In genomic region chr3:71718069-71718468, GRCh38 we compare ENCODE assay signal across 20 cellular contexts. TPM values are rescaled to one million over a fixed set of nuclear protein-coding genes. Genes with fewer than 3 reads are reported as not detected.
DNase-seq lines count a peak whose midpoint lies in the region; ATAC-seq and TF ChIP-seq lines count a peak whose summit lies in the region.
"Had no signal": no experiment of that assay in that cellular context is flagged by ENCODE, and none has a peak within 500 bp of the region (broad histone marks: within the 10 kb centered on the region; RNA-seq: fewer than 3 reads in every experiment).

No MANE protein-coding gene starts in this region.

- no peaks in the 10 kb centered on the region for H3K9me3 ChIP-seq in CD8-positive, alpha-beta T cell (ENCODE audit: low read length)
- H3K9me3 ChIP-seq in mucosa of descending colon (no peaks in the 10 kb centered on the region), SJCRH30 (replicated peaks) (no peaks in the 10 kb centered on the region)
- H3K9me3 ChIP-seq: BE2C, MG63 had no signal

- peak; percentile 35 for DNase-seq in activated CD4-positive, alpha-beta T cell treated with anti-CD3 and anti-CD28 coated beads, Interleukin-2, amount 10 ng/mL, durations not matched to agents 7 days and 5 days
- no peak for DNase-seq in activated CD4-positive, alpha-beta T cell treated with anti-CD3 and anti-CD28 coated beads, Interleukin-2, amount 50 U/mL, for 48 hours
- DNase-seq in CD8-positive, alpha-beta T cell = peak in 3 of 7 experiments; percentile 35 to 56 (median 43)
- peak; percentile 58 for DNase-seq in activated CD4-positive, alpha-beta memory T cell treated with anti-CD3 and anti-CD28 coated beads, Interleukin-2, amount 10 ng/mL, durations not matched to agents 7 days and 5 days
- DNase-seq in mucosa of descending colon (peak in 1 of 3 donors; percentile 46), SJCRH30 (no peak), NCI-H1694 (lab: John Stamatoyannopoulos, UW) (no peak)
- no peak for DNase-seq in stimulated activated CD4-positive, alpha-beta T cell treated with anti-CD3 and anti-CD28 coated beads, Interleukin-15, amount 100 ng/mL, for 24 hours
- DNase-seq: activated CD4-positive, alpha-beta T cell treated with anti-CD3 and anti-CD28 coated beads for 48 hours; activated T-cell treated with anti-CD3 and anti-CD28 coated beads for 4 hours; amniotic stem cell; BE2C; glutamatergic neuron; MG63; NCI-H1436; NK-92 treated with Interleukin-12 subunit alpha and Interleukin-12 subunit beta, amount 100 ng/mL, for 24 hours; stimulated activated CD4-positive, alpha-beta T cell treated with anti-CD3 and anti-CD28 coated beads, Interleukin-4, amount 100 ng/mL, for 24 hours; T1000 had no signal

- H3K36me3 Mint-ChIP-seq in activated CD4-positive, alpha-beta T cell treated with anti-CD3 and anti-CD28 coated beads, Interleukin-2, amount 10 ng/mL, durations not matched to agents 7 days and 5 days (ENCODE audit: low read depth) = peaks cover 59% of the 10 kb centered on the region
- H3K36me3 Mint-ChIP-seq in CD8-positive, alpha-beta T cell = peaks cover 20% of the 10 kb centered on the region
- H3K36me3 Mint-ChIP-seq in activated CD4-positive, alpha-beta memory T cell treated with anti-CD3 and anti-CD28 coated beads, Interleukin-2, amount 10 ng/mL, durations not matched to agents 7 days and 5 days (ENCODE audit: low read depth) = peaks cover 47% of the 10 kb centered on the region

- H3K4me1 Mint-ChIP-seq in activated CD4-positive, alpha-beta T cell treated with anti-CD3 and anti-CD28 coated beads, Interleukin-2, amount 10 ng/mL, durations not matched to agents 7 days and 5 days = peaks cover 80% of the 10 kb centered on the region
- H3K4me1 Mint-ChIP-seq in CD8-positive, alpha-beta T cell (ENCODE audit: low read depth) = peaks cover 92% of the 10 kb centered on the region
- H3K4me1 Mint-ChIP-seq in activated CD4-positive, alpha-beta memory T cell treated with anti-CD3 and anti-CD28 coated beads, Interleukin-2, amount 10 ng/mL, durations not matched to agents 7 days and 5 days = peaks cover 73% of the 10 kb centered on the region

- H3K4me3 Mint-ChIP-seq in activated CD4-positive, alpha-beta T cell treated with anti-CD3 and anti-CD28 coated beads, Interleukin-2, amount 10 ng/mL, durations not matched to agents 7 days and 5 days = peak overlapping the region; percentile 7
- H3K4me3 Mint-ChIP-seq in CD8-positive, alpha-beta T cell = peak overlapping the region; percentile 38
- peak overlapping the region; percentile 1 for H3K4me3 Mint-ChIP-seq in activated CD4-positive, alpha-beta memory T cell treated with anti-CD3 and anti-CD28 coated beads, Interleukin-2, amount 10 ng/mL, durations not matched to agents 7 days and 5 days
- H3K4me3 Mint-ChIP-seq: type B pancreatic cell had no signal

- no peaks in the 10 kb centered on the region for H3K27me3 Mint-ChIP-seq in activated CD4-positive, alpha-beta T cell treated with anti-CD3 and anti-CD28 coated beads, Interleukin-2, amount 10 ng/mL, durations not matched to agents 7 days and 5 days
- H3K27me3 Mint-ChIP-seq in CD8-positive, alpha-beta T cell (ENCODE audit: low read depth) = no peaks in the 10 kb centered on the region
- no peaks in the 10 kb centered on the region for H3K27me3 Mint-ChIP-seq in activated CD4-positive, alpha-beta memory T cell treated with anti-CD3 and anti-CD28 coated beads, Interleukin-2, amount 10 ng/mL, durations not matched to agents 7 days and 5 days

- POLR2A ChIA-PET in activated CD4-positive, alpha-beta T cell treated with anti-CD3 and anti-CD28 coated beads, Interleukin-2, amount 10 ng/mL, durations not matched to agents 7 days and 5 days (lab: Charles Lee) = no interaction called here
- POLR2A ChIA-PET in CD8-positive, alpha-beta T cell (lab: Charles Lee) = interaction anchor here (1.8 kb wide), 1 partner anchor 10 kb away, joined by 5 read pairs; no protein-coding TSS in a partner anchor
- POLR2A ChIA-PET in activated CD4-positive, alpha-beta memory T cell treated with anti-CD3 and anti-CD28 coated beads, Interleukin-2, amount 10 ng/mL, durations not matched to agents 7 days and 5 days (lab: Charles Lee) = no interaction called here

- H3K36me3 ChIP-seq in CD8-positive, alpha-beta T cell (ENCODE audit: insufficient read depth, low read length) = peaks cover 5% of the 10 kb centered on the region
- H3K36me3 ChIP-seq in mucosa of descending colon (ENCODE audit: low read depth) (no peaks in the 10 kb centered on the region), SJCRH30 (no peaks in the 10 kb centered on the region)
- H3K36me3 ChIP-seq: BE2C, MG63 had no signal

- TF ChIP-seq CTCF in CD8-positive, alpha-beta T cell (IDR thresholded peaks at IDR 0.05) = no peak
- TF ChIP-seq CTCF in mucosa of descending colon (IDR thresholded peaks at IDR 0.05) = no peak

- H3K4me3 ChIP-seq in CD8-positive, alpha-beta T cell (ENCODE audit: low read depth, low read length) = no peak overlapping the region
- H3K4me3 ChIP-seq in mucosa of descending colon (no peak overlapping the region), SJCRH30 (no peak overlapping the region)
- H3K4me3 ChIP-seq: MG63 had no signal

- peak; percentile 32 for ATAC-seq in CD8-positive, alpha-beta T cell
- peak; percentile 33 for ATAC-seq in mucosa of descending colon

- H3K9me3 Mint-ChIP-seq in activated CD4-positive, alpha-beta T cell treated with anti-CD3 and anti-CD28 coated beads, Interleukin-2, amount 10 ng/mL, durations not matched to agents 7 days and 5 days = no peaks in the 10 kb centered on the region
- no peaks in the 10 kb centered on the region for H3K9me3 Mint-ChIP-seq in CD8-positive, alpha-beta T cell
- H3K9me3 Mint-ChIP-seq in activated CD4-positive, alpha-beta memory T cell treated with anti-CD3 and anti-CD28 coated beads, Interleukin-2, amount 10 ng/mL, durations not matched to agents 7 days and 5 days = no peaks in the 10 kb centered on the region
- H3K9me3 Mint-ChIP-seq: type B pancreatic cell had no signal

- H3K27me3 ChIP-seq in CD8-positive, alpha-beta T cell (ENCODE audit: insufficient read depth, low read length) = no peaks in the 10 kb centered on the region
- H3K27me3 ChIP-seq in SJCRH30 = no peaks in the 10 kb centered on the region
- H3K27me3 ChIP-seq: BE2C, MG63 had no signal

- CTCF ChIA-PET in activated CD4-positive, alpha-beta T cell treated with anti-CD3 and anti-CD28 coated beads, Interleukin-2, amount 10 ng/mL, durations not matched to agents 7 days and 5 days (lab: Charles Lee) = interaction anchor here (0.7 kb wide), 1 partner anchor 11 kb away, joined by 3 read pairs; no protein-coding TSS in a partner anchor
- CTCF ChIA-PET in CD8-positive, alpha-beta T cell (lab: Charles Lee) = interaction anchor here (2.9 kb wide), 1 partner anchor 11 kb away, joined by 25 read pairs; no protein-coding TSS in a partner anchor
- CTCF ChIA-PET in activated CD4-positive, alpha-beta memory T cell treated with anti-CD3 and anti-CD28 coated beads, Interleukin-2, amount 10 ng/mL, durations not matched to agents 7 days and 5 days (lab: Charles Lee) = interaction anchor here (1.9 to 2.7 kb wide), 2 partner anchors 7 to 11 kb away, joined by 6 to 14 read pairs; no protein-coding TSS in a partner anchor

- peaks cover 60% of the 10 kb centered on the region for H3K4me1 ChIP-seq in CD8-positive, alpha-beta T cell (ENCODE audit: insufficient read depth, low read length)
- H3K4me1 ChIP-seq in mucosa of descending colon (ENCODE audit: low read depth) (no peaks in the 10 kb centered on the region), SJCRH30 (no peaks in the 10 kb centered on the region)
- H3K4me1 ChIP-seq: BE2C had no signal

- H3K27ac Mint-ChIP-seq in activated CD4-positive, alpha-beta T cell treated with anti-CD3 and anti-CD28 coated beads, Interleukin-2, amount 10 ng/mL, durations not matched to agents 7 days and 5 days = no peak overlapping the region
- peak overlapping the region; percentile 83 for H3K27ac Mint-ChIP-seq in CD8-positive, alpha-beta T cell
- H3K27ac Mint-ChIP-seq in activated CD4-positive, alpha-beta memory T cell treated with anti-CD3 and anti-CD28 coated beads, Interleukin-2, amount 10 ng/mL, durations not matched to agents 7 days and 5 days = peak overlapping the region; percentile 58

- H3K27ac ChIP-seq in CD8-positive, alpha-beta T cell (ENCODE audit: low read depth, low read length) = no peak overlapping the region
- H3K27ac ChIP-seq in SJCRH30 = no peak overlapping the region

- intact Hi-C loops in CD8-positive, alpha-beta T cell (cut with DNase I, micrococcal nuclease) = loop anchor here in 1 of 2 experiments (2.0 to 10.0 kb wide), 2 partner anchors 729 to 1367 kb away; partner anchors contain the start of gene RYBP
- intact Hi-C loops in mucosa of descending colon (cut with DNase I, micrococcal nuclease) = no loop called here

RNA-seq across cellular contexts. Expression of gene EIF4E3, which starts 7.1 kb away (rescaled TPM):
- 10 to 100 TPM; 83.9 to 90.4 TPM for total RNA-seq in activated CD4-positive, alpha-beta T cell treated with anti-CD3 and anti-CD28 coated beads, Interleukin-2, amount 10 ng/mL, durations not matched to agents 7 days and 5 days
- total RNA-seq in CD8-positive, alpha-beta T cell = 10 to 100 TPM; 33.0 to 34.5 TPM
- 10 to 100 TPM; 76.9 TPM for total RNA-seq in activated CD4-positive, alpha-beta memory T cell treated with anti-CD3 and anti-CD28 coated beads, Interleukin-2, amount 10 ng/mL, durations not matched to agents 7 days and 5 days
- 10 to 100 TPM; 40.6 to 57.1 (median 48.4) TPM for total RNA-seq in mucosa of descending colon
- 0.20 and 0.23 TPM in 2 replicates for total RNA-seq in SJCRH30 (2014; rRNA removed; shearing (Covaris generic))

RNA-seq across cellular contexts. Expression of gene GPR27, which starts 35.6 kb away (rescaled TPM):
- total RNA-seq in activated CD4-positive, alpha-beta T cell treated with anti-CD3 and anti-CD28 coated beads, Interleukin-2, amount 10 ng/mL, durations not matched to agents 7 days and 5 days = 1 to 10 TPM; 1.0 to 1.2 TPM
- under 1 TPM; 0.28 to 0.30 TPM for total RNA-seq in CD8-positive, alpha-beta T cell
- total RNA-seq in activated CD4-positive, alpha-beta memory T cell treated with anti-CD3 and anti-CD28 coated beads, Interleukin-2, amount 10 ng/mL, durations not matched to agents 7 days and 5 days = 1 to 10 TPM; 3.0 to 3.1 TPM
- total RNA-seq in mucosa of descending colon = 1 to 10 TPM in 1 of 3 donors, under 1 TPM in 2; 0.14 to 2.1 (median 0.39) TPM
- total RNA-seq in SJCRH30 (2014; rRNA removed; shearing (Covaris generic)) = not detected in 2 replicates
- total RNA-seq: lung microvascular endothelial cell had no signal

Comparison
In these comparisons a context has a peak if more than half of its experiments do, and no peak if none do; other contexts are left out.
1. DNase-seq: peak in activated CD4-positive, alpha-beta T cell treated with anti-CD3 and anti-CD28 coated beads, Interleukin-2, amount 10 ng/mL, durations not matched to agents 7 days and 5 days (single experiment) and activated CD4-positive, alpha-beta memory T cell treated with anti-CD3 and anti-CD28 coated beads, Interleukin-2, amount 10 ng/mL, durations not matched to agents 7 days and 5 days (single experiment); none in activated CD4-positive, alpha-beta T cell treated with anti-CD3 and anti-CD28 coated beads, Interleukin-2, amount 50 U/mL, for 48 hours (0 of 2), stimulated activated CD4-positive, alpha-beta T cell treated with anti-CD3 and anti-CD28 coated beads, Interleukin-15, amount 100 ng/mL, for 24 hours (single experiment), SJCRH30 (0 of 2) and NCI-H1694 (single experiment).
2. RNA of gene EIF4E3, which starts 7.1 kb away (total RNA-seq): 83.9 to 90.4 TPM in activated CD4-positive, alpha-beta T cell treated with anti-CD3 and anti-CD28 coated beads, Interleukin-2, amount 10 ng/mL, durations not matched to agents 7 days and 5 days, 76.9 TPM in activated CD4-positive, alpha-beta memory T cell treated with anti-CD3 and anti-CD28 coated beads, Interleukin-2, amount 10 ng/mL, durations not matched to agents 7 days and 5 days, 40.6 to 57.1 TPM in mucosa of descending colon and 33.0 to 34.5 TPM in CD8-positive, alpha-beta T cell; 0.20 to 0.23 TPM in SJCRH30; every median in the first group is over 10 times any median in the second.
3. Peak in every context shown above with its lines, with median percentiles within 50 percentile points of each other: H3K4me3 Mint-ChIP-seq.